Comparison of ENCODE assay signal across 20 cellular contexts in the genomic region with DNA sequence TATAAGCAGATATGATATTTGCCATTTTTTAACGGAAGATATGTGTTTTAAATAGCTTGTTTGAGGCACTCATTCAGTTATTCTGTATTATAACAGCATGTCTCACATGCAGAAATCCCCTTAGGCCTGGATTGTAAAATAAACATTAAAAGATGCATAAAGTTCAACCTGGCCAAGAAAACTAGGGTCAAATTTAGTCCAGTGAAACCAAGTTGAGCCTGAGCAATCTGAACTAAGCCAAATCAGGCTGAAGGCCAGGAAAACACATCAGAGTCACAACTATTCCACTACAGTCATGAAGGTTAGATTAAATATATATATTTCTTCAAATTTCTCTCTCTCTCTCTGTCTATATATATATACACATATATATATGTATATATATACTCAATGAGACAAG.
"Had no signal": no experiment of that assay in that cellular context is flagged by ENCODE, and none has a peak within 500 bp of the region (broad histone marks: within the 10 kb centered on the region; RNA-seq: fewer than 3 reads in every experiment).

No MANE protein-coding gene starts in this region.

- ATAC-seq: activated naive CD8-positive, alpha-beta T cell treated with anti-CD3 and anti-CD28 coated beads, Interleukin-2, amount 50 U/mL, for 24 hours; left lobe of liver; natural killer cell; psoas muscle; right cardiac atrium; stimulated activated effector memory CD8-positive, alpha-beta T cell treated with anti-CD3 and anti-CD28 coated beads, Interleukin-12 subunit alpha, Interleukin-12 subunit beta, amount 100 ng/mL, for 72 hours; stimulated activated naive CD8-positive, alpha-beta T cell treated with anti-CD3 and anti-CD28 coated beads, Interleukin-15, amount 100 ng/mL, for 72 hours had no signal

- H3K4me2 ChIP-seq: SK-N-SH had no signal

- H3K4me3 ChIP-seq: dorsolateral prefrontal cortex, lung, psoas muscle, suprapubic skin, tibial nerve had no signal

- H3K27me3 ChIP-seq: dorsolateral prefrontal cortex, suprapubic skin, tibial nerve had no signal

- H3K4me1 ChIP-seq: psoas muscle, suprapubic skin, tibial nerve had no signal

- H3K9me3 ChIP-seq: psoas muscle, SK-N-SH, suprapubic skin had no signal

- H3K27ac ChIP-seq: dorsolateral prefrontal cortex, psoas muscle, suprapubic skin, tibial nerve had no signal

- H3K9ac ChIP-seq: SK-N-SH had no signal

- DNase-seq: activated CD4-positive, alpha-beta memory T cell treated with anti-CD3 and anti-CD28 coated beads for 36 hours; activated CD4-positive, alpha-beta T cell treated with anti-CD3 and anti-CD28 coated beads for 48 hours; activated effector memory CD4-positive, alpha-beta T cell treated with anti-CD3 and anti-CD28 coated beads, Interleukin-2, amount 50 U/mL, for 16 hours; activated naive CD4-positive, alpha-beta T cell treated with anti-CD3 and anti-CD28 coated beads, Interleukin-2, amount 50 U/mL, for 16 hours; activated naive CD8-positive, alpha-beta T cell treated with anti-CD3 and anti-CD28 coated beads, Interleukin-2, amount 50 U/mL, for 24 hours; aorta; central memory CD4-positive, alpha-beta T cell; dorsolateral prefrontal cortex; kidney; natural killer cell; psoas muscle; right cardiac atrium; SK-N-SH; stimulated activated CD4-positive, alpha-beta T cell treated with anti-CD3 and anti-CD28 coated beads, Interleukin-1b, Interleukin-23, amount 100 ng/mL, for 48 hours; stimulated activated naive CD8-positive, alpha-beta T cell treated with anti-CD3 and anti-CD28 coated beads, Interleukin-15, amount 100 ng/mL, for 72 hours had no signal

- H3K36me3 ChIP-seq: suprapubic skin, tibial nerve had no signal
